Comparison of ENCODE assay signal across 26 cellular contexts in the genomic region with DNA sequence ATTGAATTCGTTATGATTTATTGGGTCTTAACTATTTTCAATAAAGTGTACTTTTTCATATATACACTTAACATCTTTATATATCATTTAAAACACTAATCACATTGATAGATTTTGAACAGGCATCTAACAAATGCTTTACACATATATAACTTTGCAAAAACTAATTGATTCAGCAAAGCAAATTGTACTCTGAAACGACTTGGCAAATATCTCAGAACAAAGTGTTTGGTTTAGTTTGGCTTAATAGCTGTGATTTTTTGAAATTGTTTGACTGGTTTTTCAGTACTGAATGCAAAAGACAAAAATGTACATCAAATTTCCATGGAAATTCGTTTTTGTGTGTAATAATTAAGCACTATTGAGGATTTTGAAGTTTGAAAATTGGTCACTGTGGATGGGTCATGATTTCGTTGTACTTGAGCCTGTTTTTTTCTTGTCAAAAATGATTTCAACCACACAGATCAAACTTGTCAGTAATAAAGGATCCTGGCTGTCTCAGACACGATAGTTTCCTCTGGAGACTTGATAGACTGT.
"Had no signal": no experiment of that assay in that cellular context is flagged by ENCODE, and none has a peak within 500 bp of the region (broad histone marks: within the 10 kb centered on the region; RNA-seq: fewer than 3 reads in every experiment).

No MANE protein-coding gene starts in this region.

- H2AFZ ChIP-seq: neural progenitor cell, parathyroid adenoma had no signal

- DNase-seq: nephron progenitor cell; occipital lobe; ovary; psoas muscle; right cardiac atrium; right lobe of liver; sigmoid colon; small intestine; stimulated activated CD4-positive, alpha-beta T cell treated with anti-CD3 and anti-CD28 coated beads, Interleukin-15, amount 100 ng/mL, for 24 hours; stimulated activated CD4-positive, alpha-beta T cell treated with anti-CD3 and anti-CD28 coated beads, Interleukin-2, amount 100 ng/mL, for 24 hours; stimulated activated CD4-positive, alpha-beta T cell treated with anti-CD3 and anti-CD28 coated beads, Interleukin-2, amount 100 ng/mL, for 48 hours; stimulated activated CD4-positive, alpha-beta T cell treated with anti-CD3 and anti-CD28 coated beads, Interleukin-4, amount 100 ng/mL, for 24 hours; stimulated activated naive B cell treated with anti-CD40 and anti-IgM and Interleukin-4, amounts not matched to agents 10 μg/mL and 1 μg/mL and 100 μg/mL, for 72 hours; stimulated activated naive CD4-positive, alpha-beta T cell treated with Interleukin-2 at 50 U/mL for 16 hours; stomach; thyroid gland; trophoblast cell; upper lobe of left lung had no signal

- ATAC-seq: natural killer cell treated with Interleukin-12 subunit alpha and Interleukin-12 subunit beta and Interleukin-15 and Interleukin-18, amount 100 ng/mL, for 72 hours; psoas muscle; right cardiac atrium; stimulated activated effector memory CD8-positive, alpha-beta T cell treated with anti-CD3 and anti-CD28 coated beads, Interleukin-12 subunit alpha, Interleukin-12 subunit beta, amount 100 ng/mL, for 72 hours; stimulated activated naive B cell treated with anti-CD40 and anti-IgM and Interleukin-4, amounts not matched to agents 10 μg/mL and 1 μg/mL and 100 μg/mL, for 72 hours had no signal

- H3K4me2 ChIP-seq: neural progenitor cell had no signal

- H3K4me1 ChIP-seq: parathyroid adenoma, psoas muscle, sigmoid colon, stomach, thyroid gland, tibial nerve, upper lobe of left lung, vagina had no signal

- FAIRE-seq: small intestine, urothelium cell line had no signal

- H3K27ac ChIP-seq: neural progenitor cell, ovary, parathyroid adenoma, psoas muscle, right lobe of liver, sigmoid colon, stomach, thoracic aorta, thyroid gland, tibial nerve, upper lobe of left lung, vagina had no signal

- H3K27me3 ChIP-seq: neural progenitor cell, ovary, right lobe of liver, sigmoid colon, stomach, thyroid gland, tibial nerve, upper lobe of left lung, vagina had no signal

- H3K79me2 ChIP-seq: parathyroid adenoma had no signal

- H3K9me3 ChIP-seq: ovary, psoas muscle, right lobe of liver, sigmoid colon, stomach, thoracic aorta, thyroid gland, tibial nerve, upper lobe of left lung, vagina had no signal

- H3K4me3 ChIP-seq: neural progenitor cell, ovary, psoas muscle, right lobe of liver, sigmoid colon, stomach, thoracic aorta, thyroid gland, tibial nerve, upper lobe of left lung, vagina had no signal

- H3K9ac ChIP-seq: neural progenitor cell, parathyroid adenoma had no signal

- H3K36me3 ChIP-seq: neural progenitor cell, ovary, right lobe of liver, sigmoid colon, stomach, thoracic aorta, thyroid gland, tibial nerve, upper lobe of left lung, vagina had no signal
